Comparison of ENCODE assay signal across 8 cellular contexts in genomic region chr6:142886431-142887170, GRCh38. TPM values are rescaled to one million over a fixed set of nuclear protein-coding genes. Genes with fewer than 3 reads are reported as not detected.
A peak's percentile ranks its signal among the peaks of the same experiment; 100 is the strongest.
DNase-seq lines count a peak whose midpoint lies in the region; ATAC-seq and TF ChIP-seq lines count a peak whose summit lies in the region.

No MANE protein-coding gene starts in this region.

- peaks cover 56% of the 10 kb centered on the region for H3K4me1 ChIP-seq in DOHH2 (ENCODE audit: control insufficient read depth, low read length)

- no peaks in the 10 kb centered on the region for H3K9me2 ChIP-seq in DOHH2 (replicated peaks; ENCODE audit: control insufficient read depth, low read length)

- peak overlapping the region; percentile 82 for H3K4me2 ChIP-seq in DOHH2 (ENCODE audit: low read length)

- POLR2A ChIA-PET in RWPE1 (lab: Yijun Ruan, JAX; ENCODE audit: low non-redundant PET): no interaction called here

- H3K27ac ChIP-seq in DOHH2 (ENCODE audit: low read depth, low read length) (peak overlapping the region; percentile 68), RWPE1 (no peak overlapping the region)

- H3K79me2 ChIP-seq in DOHH2 (ENCODE audit: control insufficient read depth, low read length): peaks cover 63% of the 10 kb centered on the region

- H3K4me3 ChIP-seq in DOHH2 (ENCODE audit: low read length): peak overlapping the region; percentile 63
- H3K4me3 ChIP-seq in epithelial cell of proximal tubule (ENCODE audit: low read depth, low read length): no peak overlapping the region

- peaks cover 2% of the 10 kb centered on the region for H3K36me3 ChIP-seq in DOHH2 (ENCODE audit: control insufficient read depth, low read length)

- H3F3A ChIP-seq in DOHH2 (ENCODE audit: control insufficient read depth, insufficient read depth): peaks cover 3% of the 10 kb centered on the region; the same call in 1 of the 2 replicates

- no peak for DNase-seq in RWPE1 (ENCODE audit: low spot score)
- DNase-seq in epithelial cell of proximal tubule (ENCODE audit: low read depth): peak; percentile 72
- peak; percentile 75 for DNase-seq in pons (ENCODE audit: low spot score)
- DNase-seq in NK-92 (lab: John Stamatoyannopoulos, UW; ENCODE audit: unreplicated experiment): no peak
- DNase-seq in NCI-H187 treated with DMSO at 0.1 percent for 48 hours (lab: John Stamatoyannopoulos, UW): no peak

- TF ChIP-seq CTCF in DOHH2 (IDR thresholded peaks at IDR 0.05; ENCODE audit: low read depth, low read length, poor library complexity, severe bottlenecking) (peak; percentile 68), RWPE1 (conservative IDR thresholded peaks at IDR 0.05; ENCODE audit: low read depth) (peak; percentile 40), epithelial cell of proximal tubule (conservative IDR thresholded peaks at IDR 0.05; ENCODE audit: low read depth, low read length) (peak; percentile 37)

- ATAC-seq in GM19372 (IDR thresholded peaks at IDR 0.05; ENCODE audit: low read depth, unreplicated experiment) (peak; percentile 71), HG03342 (IDR thresholded peaks at IDR 0.05; ENCODE audit: unreplicated experiment) (peak; percentile 73)

- H3K27me3 ChIP-seq in DOHH2 (ENCODE audit: control insufficient read depth, low read length): no peaks in the 10 kb centered on the region

- H4K20me1 ChIP-seq in DOHH2 (ENCODE audit: control insufficient read depth, insufficient read depth, low read depth, low read length): no peaks in the 10 kb centered on the region

- CTCF ChIA-PET in RWPE1 (lab: Yijun Ruan, JAX): interaction anchor here (0.6 kb wide), 1 partner anchor 19 kb away, joined by 4 read pairs; no protein-coding TSS in a partner anchor

- no peaks in the 10 kb centered on the region for H3K9me3 ChIP-seq in DOHH2 (ENCODE audit: control insufficient read depth, insufficient read depth, low read length)

RNA-seq across cellular contexts. Expression of gene HIVEP2, which starts 58.4 kb away (rescaled TPM):
- 8.9 and 12.3 TPM in 2 replicates for total RNA-seq in epithelial cell of proximal tubule

Comparison
In these comparisons a context has a peak if more than half of its experiments do, and no peak if none do; other contexts are left out.
1. DNase-seq: peak in epithelial cell of proximal tubule (single experiment) and pons (single experiment); none in RWPE1 (single experiment), NK-92 (single experiment) and NCI-H187 treated with DMSO at 0.1 percent for 48 hours (single experiment).
2. Peak in every context shown above with its lines, with median percentiles within 50 percentile points of each other: CTCF ChIP-seq.